Comparison of ENCODE assay signal across 14 cellular contexts in genomic region chr17:50817838-50818237, GRCh38. TPM values are rescaled to one million over a fixed set of nuclear protein-coding genes. Genes with fewer than 3 reads are reported as not detected.
A peak's percentile ranks its signal among the peaks of the same experiment; 100 is the strongest.
DNase-seq lines count a peak whose midpoint lies in the region; ATAC-seq, FAIRE-seq and TF ChIP-seq lines count a peak whose summit lies in the region.
"Had no signal": no experiment of that assay in that cellular context is flagged by ENCODE, and none has a peak within 500 bp of the region (broad histone marks: within the 10 kb centered on the region; RNA-seq: fewer than 3 reads in every experiment).

No MANE protein-coding gene starts in this region.

- H3K79me2 ChIP-seq in keratinocyte (ENCODE audit: control insufficient read depth, insufficient read depth, low read length): no peaks in the 10 kb centered on the region

- no peak overlapping the region for H4K8ac ChIP-seq in IMR-90 (ENCODE audit: low read depth in 2 of 2, low read length in 2 of 2)

- H3K27ac ChIP-seq in BLaER1: no peak overlapping the region
- no peak overlapping the region for H3K27ac ChIP-seq in IMR-90 (ENCODE audit: insufficient read depth, low read length)
- H3K27ac ChIP-seq in keratinocyte (ENCODE audit: control insufficient read depth, insufficient read depth, low read length): peak overlapping the region; percentile 77
- H3K27ac ChIP-seq: pancreas, spleen had no signal

- H3K18ac ChIP-seq in IMR-90 (ENCODE audit: low read depth, low read length): no peak overlapping the region

- no peak overlapping the region for H3K56ac ChIP-seq in IMR-90 (ENCODE audit: extremely low read depth, insufficient read depth, low read length)

- no peak for TF ChIP-seq POLR2A in IMR-90 (IDR thresholded peaks at IDR 0.05; ENCODE audit: low read depth, low read length)

- BruUV-seq in IMR-90 (replicated peaks; lab: Mats Ljungman, UMichigan): no TSS peak

- no peak overlapping the region for H3K4ac ChIP-seq in IMR-90 (ENCODE audit: low read depth, low read length)

- in situ Hi-C loops in IMR-90 (cut with MboI; ENCODE audit: low sequenced_read_pairs): no loop called here

- H2BK15ac ChIP-seq in IMR-90 (ENCODE audit: low read depth, low read length): no peak overlapping the region

- no peak for TF ChIP-seq RAD21 in IMR-90 (IDR thresholded peaks at IDR 0.05; ENCODE audit: low read length)

- H2AFZ ChIP-seq in IMR-90 (replicated peaks; ENCODE audit: low read length, poor library complexity): peak overlapping the region; percentile 49
- H2AFZ ChIP-seq in keratinocyte (ENCODE audit: control insufficient read depth, low read length): peak overlapping the region; percentile 69

- WGBS in IMR-90 (ENCODE audit: extremely low coverage in 2 of 2, insufficient read length in 1 of 2), 2 experiments: 31% methylated on average over 5 of the region's 7 CpGs; no CpG with 5 or more reads in 1 of the 2 experiments

- no peak overlapping the region for H2BK5ac ChIP-seq in IMR-90 (ENCODE audit: low read depth, low read length, poor library complexity, severe bottlenecking)

- no peak overlapping the region for H2AK5ac ChIP-seq in IMR-90 (ENCODE audit: low read depth, low read length)

- ATAC-seq in IMR-90 (ENCODE audit: low read depth): no peak
- no peak for ATAC-seq in natural killer cell treated with Interleukin-12 subunit alpha and Interleukin-12 subunit beta and Interleukin-15 and Interleukin-18, amount 100 ng/mL, for 72 hours

- peaks cover 11 to 25% of the 10 kb centered on the region in 2 donors for H3K4me1 Mint-ChIP-seq in natural killer cell treated with Interleukin-12 subunit alpha and Interleukin-12 subunit beta and Interleukin-15 and Interleukin-18, amount 100 ng/mL, for 72 hours (ENCODE audit: low read depth in 2 of 2)

- intact Hi-C loops in IMR-90 (cut with micrococcal nuclease): no loop called here

- H3K36me3 Mint-ChIP-seq in natural killer cell treated with Interleukin-12 subunit alpha and Interleukin-12 subunit beta and Interleukin-15 and Interleukin-18, amount 100 ng/mL, for 72 hours: no peaks in the 10 kb centered on the region

- POLR2A ChIA-PET in IMR-90 (lab: Charles Lee; ENCODE audit: unreplicated experiment): no interaction called here

- H3K4me1 ChIP-seq in BLaER1 (peaks cover 7% of the 10 kb centered on the region; the same call in 1 of the 2 replicates), IMR-90 (ENCODE audit: control insufficient read depth, insufficient read depth, low read length) (no peaks in the 10 kb centered on the region), keratinocyte (ENCODE audit: control insufficient read depth, extremely low read depth, insufficient read depth, low read length) (peaks cover 16% of the 10 kb centered on the region)
- H3K4me1 ChIP-seq: pancreas had no signal

- no peaks in the 10 kb centered on the region for H4K20me1 ChIP-seq in BLaER1
- H4K20me1 ChIP-seq in IMR-90 (ENCODE audit: insufficient read depth, low read length): no peaks in the 10 kb centered on the region
- no peaks in the 10 kb centered on the region for H4K20me1 ChIP-seq in keratinocyte (ENCODE audit: control insufficient read depth, extremely low read depth, insufficient read depth, low read length)

- H3K9ac ChIP-seq in BLaER1 (no peak overlapping the region), IMR-90 (ENCODE audit: low read depth, low read length) (no peak overlapping the region), keratinocyte (ENCODE audit: control insufficient read depth, extremely low read depth, insufficient read depth, low read length) (peak overlapping the region; percentile 35)

- no peak overlapping the region for H3K27ac Mint-ChIP-seq in natural killer cell treated with Interleukin-12 subunit alpha and Interleukin-12 subunit beta and Interleukin-15 and Interleukin-18, amount 100 ng/mL, for 72 hours
- H3K27ac Mint-ChIP-seq: stimulated activated naive CD8-positive, alpha-beta T cell treated with anti-CD3 and anti-CD28 coated beads, Interleukin-15, Interleukin-2, amounts not matched to agents 100 ng/mL and 50 ng/mL, for 24 hours had no signal

- no peak overlapping the region for H3K4me3 ChIP-seq in BLaER1
- H3K4me3 ChIP-seq in IMR-90 (ENCODE audit: insufficient read depth, low read depth, low read length): no peak overlapping the region
- H3K4me3 ChIP-seq in keratinocyte (ENCODE audit: control insufficient read depth in 2 of 3, extremely low read depth in 1 of 3, insufficient read depth in 2 of 3, low read depth in 1 of 3, low read length in 3 of 3): peak overlapping the region in 2 of 3 experiments; percentile 43 to 56

- H3K9me3 Mint-ChIP-seq in natural killer cell treated with Interleukin-12 subunit alpha and Interleukin-12 subunit beta and Interleukin-15 and Interleukin-18, amount 100 ng/mL, for 72 hours: no peaks in the 10 kb centered on the region
- H3K9me3 Mint-ChIP-seq: H9; stimulated activated naive CD8-positive, alpha-beta T cell treated with anti-CD3 and anti-CD28 coated beads, Interleukin-15, Interleukin-2, amounts not matched to agents 100 ng/mL and 50 ng/mL, for 24 hours had no signal

- H3K4me2 ChIP-seq in BLaER1: 0 out of 2 replicates have a peak overlapping the region, but pooled peaks have one; percentile 11
- no peak overlapping the region for H3K4me2 ChIP-seq in IMR-90 (ENCODE audit: low read depth, low read length)
- peak overlapping the region; percentile 73 for H3K4me2 ChIP-seq in keratinocyte (ENCODE audit: control insufficient read depth, extremely low read depth, insufficient read depth, low read depth, low read length)

- no peak overlapping the region for H2BK20ac ChIP-seq in IMR-90 (ENCODE audit: low read depth, low read length)

- no peak overlapping the region for H3K23ac ChIP-seq in IMR-90 (ENCODE audit: low read depth, low read length)

- no peak overlapping the region for H2AK9ac ChIP-seq in IMR-90 (replicated peaks; ENCODE audit: low read depth, low read length, poor library complexity)

- H4K91ac ChIP-seq in IMR-90 (ENCODE audit: insufficient read depth, low read depth, low read length): no peak overlapping the region

- CTCF ChIA-PET in IMR-90 (lab: Yijun Ruan, JAX): interaction anchor here (1.2 kb wide), 1 partner anchor 35 kb away, joined by 4 read pairs; no protein-coding TSS in a partner anchor

- H3K9me1 ChIP-seq in IMR-90 (ENCODE audit: insufficient read depth, low read length): no peaks in the 10 kb centered on the region
- no peaks in the 10 kb centered on the region for H3K9me1 ChIP-seq in keratinocyte (ENCODE audit: control insufficient read depth, extremely low read depth, insufficient read depth, low read length)

- H3K4me3 Mint-ChIP-seq in natural killer cell treated with Interleukin-12 subunit alpha and Interleukin-12 subunit beta and Interleukin-15 and Interleukin-18, amount 100 ng/mL, for 72 hours: no peak overlapping the region
- H3K4me3 Mint-ChIP-seq: H9; stimulated activated naive CD8-positive, alpha-beta T cell treated with anti-CD3 and anti-CD28 coated beads, Interleukin-15, Interleukin-2, amounts not matched to agents 100 ng/mL and 50 ng/mL, for 24 hours had no signal

- H3K27me3 ChIP-seq in BLaER1 (no peaks in the 10 kb centered on the region), IMR-90 (ENCODE audit: control insufficient read depth, insufficient read depth, low read length) (peaks cover 35% of the 10 kb centered on the region), keratinocyte (ENCODE audit: control insufficient read depth, extremely low read depth, insufficient read depth, low read length) (no peaks in the 10 kb centered on the region)
- H3K27me3 ChIP-seq: pancreas had no signal

- H3K27me3 Mint-ChIP-seq in natural killer cell treated with Interleukin-12 subunit alpha and Interleukin-12 subunit beta and Interleukin-15 and Interleukin-18, amount 100 ng/mL, for 72 hours: peaks cover 25 to 53% of the 10 kb centered on the region in 2 donors

- no peaks in the 10 kb centered on the region for H3K79me1 ChIP-seq in IMR-90 (ENCODE audit: low read depth in 1 of 2, low read length in 2 of 2)

- no peak for DNase-seq in IMR-90
- DNase-seq in astrocyte of the hippocampus (ENCODE audit: low read depth, low spot score): peak; percentile 64
- DNase-seq in keratinocyte (ENCODE audit: low read depth, low spot score): peak; percentile 83
- no peak for DNase-seq in activated CD8-positive, alpha-beta memory T cell treated with anti-CD3 and anti-CD28 coated beads, Interleukin-2, amount 50 U/mL, for 4 hours
- DNase-seq in NCI-H446 treated with DMSO at 0.1 percent for 48 hours (lab: John Stamatoyannopoulos, UW): no peak
- DNase-seq in natural killer cell treated with Interleukin-12 subunit alpha and Interleukin-12 subunit beta and Interleukin-15 and Interleukin-18, amount 100 ng/mL, for 72 hours (ENCODE audit: low spot score): no peak
- no peak for DNase-seq in T1000 (lab: John Stamatoyannopoulos, UW)

- TF ChIP-seq CTCF in IMR-90 (conservative IDR thresholded peaks at IDR 0.05; ENCODE audit: low read depth, low read length) (no peak), keratinocyte (optimal IDR thresholded peaks at IDR 0.05 in 1 of 3, IDR thresholded peaks at IDR 0.05 in 1 of 3, conservative IDR thresholded peaks at IDR 0.05 in 1 of 3; ENCODE audit: extremely low read depth in 1 of 3, insufficient read depth in 2 of 3, low read length in 3 of 3) (no peak)

- dilution Hi-C loops in IMR-90 (cut with HindIII; ENCODE audit: low sequenced_read_pairs, unreplicated experiment): no loop called here
- dilution Hi-C loops in keratinocyte (cut with MboI; ENCODE audit: extremely low pct_ligation_motif_present, low sequenced_read_pairs): no loop called here

- H3K9me3 ChIP-seq in BLaER1: no peaks in the 10 kb centered on the region
- peaks cover 1% of the 10 kb centered on the region; the same call in 1 of the 2 replicates for H3K9me3 ChIP-seq in IMR-90 (ENCODE audit: control insufficient read depth, insufficient read depth, low read length)
- H3K9me3 ChIP-seq in keratinocyte (ENCODE audit: control insufficient read depth, low read depth, low read length): no peaks in the 10 kb centered on the region
- H3K9me3 ChIP-seq: pancreas, spleen had no signal

- H3K36me3 ChIP-seq in BLaER1 (no peaks in the 10 kb centered on the region), IMR-90 (ENCODE audit: control insufficient read depth, insufficient read depth, low read length) (no peaks in the 10 kb centered on the region), keratinocyte (ENCODE audit: control insufficient read depth in 2 of 2, extremely low read depth in 1 of 2, insufficient read depth in 2 of 2, low read length in 2 of 2) (no peaks in the 10 kb centered on the region)
- H3K36me3 ChIP-seq: pancreas, spleen had no signal

- H2BK120ac ChIP-seq in IMR-90 (ENCODE audit: low read depth, low read length): no peak overlapping the region

- no peak overlapping the region for H3K14ac ChIP-seq in IMR-90 (replicated peaks; ENCODE audit: low read depth, low read length)

- peak; percentile 97 for FAIRE-seq in keratinocyte (lab: Jason Lieb, UNC)
- FAIRE-seq: pancreas had no signal

- H4K5ac ChIP-seq in IMR-90 (ENCODE audit: low read depth, low read length): no peak overlapping the region

RNA-seq across cellular contexts. Expression of gene WFIKKN2, which starts 17.5 kb away (rescaled TPM):
- total RNA-seq in IMR-90 (2012; rRNA removed): not detected in 2 replicates
- polyA plus RNA-seq in IMR-90 (2012; rRNA removed): 0.02 and 0.04 TPM in 2 replicates
- polyA plus RNA-seq in IMR-90 (2012; cell fraction: cytosol; rRNA removed): 0.01 and 0.04 TPM in 2 replicates
- polyA plus RNA-seq in IMR-90 (2012; cell fraction: nucleus; rRNA removed; ENCODE audit: low replicate concordance): 0.11 and 0.16 TPM in 2 replicates
- not detected in 3 replicates for polyA plus RNA-seq in keratinocyte
- not detected for polyA plus RNA-seq in keratinocyte (2011; ENCODE audit: low read depth)
- not detected in 2 replicates for polyA plus RNA-seq in keratinocyte (2011; cell fraction: cytosol; rRNA removed)
- polyA plus RNA-seq in keratinocyte (2011; cell fraction: nucleus; rRNA removed): not detected in 2 replicates
- not detected in 2 replicates for polyA plus RNA-seq in keratinocyte (2012; ENCODE audit: low replicate concordance)
- polyA minus RNA-seq in keratinocyte: not detected in 3 replicates
- not detected for polyA minus RNA-seq in keratinocyte (2011; cell fraction: cytosol; rRNA and poly(A)+ RNA removed)
- polyA minus RNA-seq in keratinocyte (2011; cell fraction: nucleus; rRNA and poly(A)+ RNA removed): not detected in 2 replicates
- total RNA-seq in natural killer cell treated with Interleukin-12 subunit alpha and Interleukin-12 subunit beta and Interleukin-15 and Interleukin-18, amount 100 ng/mL, for 72 hours: not detected
- total RNA-seq: activated CD8-positive, alpha-beta memory T cell treated with anti-CD3 and anti-CD28 coated beads for 36 hours; glomerular endothelial cell had no signal

RNA-seq across cellular contexts. Expression of gene TOB1, which starts 48.3 kb away (rescaled TPM):
- 4.3 and 6.1 TPM in 2 replicates for total RNA-seq in IMR-90 (2012; rRNA removed)
- polyA plus RNA-seq in IMR-90 (2012; rRNA removed) (9.0 and 9.2 TPM in 2 replicates), keratinocyte (59.5 to 73.3 TPM (median 64.4 TPM) in 3 replicates)
- polyA plus RNA-seq in IMR-90 (2012; cell fraction: cytosol; rRNA removed): 8.7 and 11.5 TPM in 2 replicates
- 10.3 and 26.9 TPM in 2 replicates for polyA plus RNA-seq in IMR-90 (2012; cell fraction: nucleus; rRNA removed; ENCODE audit: low replicate concordance)
- polyA plus RNA-seq in keratinocyte (2011; ENCODE audit: low read depth): 97.4 TPM
- polyA plus RNA-seq in keratinocyte (2011; cell fraction: cytosol; rRNA removed): 43.7 and 59.1 TPM in 2 replicates
- polyA plus RNA-seq in keratinocyte (2011; cell fraction: nucleus; rRNA removed): 146 and 173 TPM in 2 replicates
- polyA plus RNA-seq in keratinocyte (2012; ENCODE audit: low replicate concordance): 94.3 and 311 TPM in 2 replicates
- 84.2 to 122 TPM (median 105 TPM) in 3 replicates for polyA minus RNA-seq in keratinocyte
- 108 TPM for polyA minus RNA-seq in keratinocyte (2011; cell fraction: cytosol; rRNA and poly(A)+ RNA removed)
- polyA minus RNA-seq in keratinocyte (2011; cell fraction: nucleus; rRNA and poly(A)+ RNA removed): 181 and 201 TPM in 2 replicates
- 10 to 100 TPM; 12.1 to 30.7 TPM for total RNA-seq in natural killer cell treated with Interleukin-12 subunit alpha and Interleukin-12 subunit beta and Interleukin-15 and Interleukin-18, amount 100 ng/mL, for 72 hours

RNA-seq across cellular contexts. Expression of gene ANKRD40CL, which starts 50.5 kb away (rescaled TPM):
- not detected in 2 replicates for total RNA-seq in IMR-90 (2012; rRNA removed)
- polyA plus RNA-seq in IMR-90 (2012; rRNA removed) (not detected in 2 replicates), keratinocyte (not detected in 3 replicates)
- not detected in 2 replicates for polyA plus RNA-seq in IMR-90 (2012; cell fraction: cytosol; rRNA removed)
- not detected in 2 replicates for polyA plus RNA-seq in IMR-90 (2012; cell fraction: nucleus; rRNA removed; ENCODE audit: low replicate concordance)
- not detected for polyA plus RNA-seq in keratinocyte (2011; ENCODE audit: low read depth)
- polyA plus RNA-seq in keratinocyte (2011; cell fraction: cytosol; rRNA removed): not detected in 2 replicates
- polyA plus RNA-seq in keratinocyte (2011; cell fraction: nucleus; rRNA removed): not detected in 2 replicates
- polyA plus RNA-seq in keratinocyte (2012; ENCODE audit: low replicate concordance): not detected in 2 replicates
- polyA minus RNA-seq in keratinocyte: not detected in 3 replicates
- not detected for polyA minus RNA-seq in keratinocyte (2011; cell fraction: cytosol; rRNA and poly(A)+ RNA removed)
- polyA minus RNA-seq in keratinocyte (2011; cell fraction: nucleus; rRNA and poly(A)+ RNA removed): not detected in 2 replicates
- not detected for total RNA-seq in natural killer cell treated with Interleukin-12 subunit alpha and Interleukin-12 subunit beta and Interleukin-15 and Interleukin-18, amount 100 ng/mL, for 72 hours
- total RNA-seq: activated CD8-positive, alpha-beta memory T cell treated with anti-CD3 and anti-CD28 coated beads for 36 hours; glomerular endothelial cell; H9; spleen had no signal
- polyA plus RNA-seq: spleen had no signal

Comparison
In these comparisons a context has a peak if more than half of its experiments do, and no peak if none do; other contexts are left out.
1. H3K4me3 ChIP-seq: peak in keratinocyte (2 of 3); none in BLaER1 (single experiment) and IMR-90 (single experiment).
2. DNase-seq: peak in astrocyte of the hippocampus (single experiment) and keratinocyte (single experiment); none in IMR-90 (single experiment), activated CD8-positive, alpha-beta memory T cell treated with anti-CD3 and anti-CD28 coated beads, Interleukin-2, amount 50 U/mL, for 4 hours (single experiment), NCI-H446 treated with DMSO at 0.1 percent for 48 hours (single experiment), natural killer cell treated with Interleukin-12 subunit alpha and Interleukin-12 subunit beta and Interleukin-15 and Interleukin-18, amount 100 ng/mL, for 72 hours (single experiment) and T1000 (single experiment).